8 cellular contexts compared by ENCODE assay signal in the genomic region with DNA sequence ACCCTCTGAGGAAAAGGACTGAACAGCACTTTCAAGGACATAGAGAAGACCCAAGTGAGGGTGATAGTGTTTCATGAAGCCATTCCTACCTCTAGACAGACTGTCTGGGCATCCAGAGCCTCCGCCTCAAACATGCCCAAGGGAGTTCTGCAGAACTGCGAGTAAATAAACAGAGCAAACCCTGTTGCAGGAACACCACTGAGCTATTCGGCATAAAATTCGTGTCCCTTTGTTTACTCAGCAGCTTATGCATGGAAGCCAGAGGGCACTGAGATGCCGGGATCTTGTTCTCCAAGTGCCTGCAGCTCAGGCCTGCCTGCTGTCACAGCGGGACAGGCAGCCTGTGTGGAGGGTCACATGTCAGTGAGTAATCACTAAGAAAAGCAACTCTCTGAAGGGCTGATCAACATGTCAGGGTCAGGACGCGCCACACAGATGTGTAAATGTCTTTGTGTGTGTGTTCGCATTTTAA.
DNase-seq lines count a peak whose midpoint lies in the region; ATAC-seq and TF ChIP-seq lines count a peak whose summit lies in the region.

No MANE protein-coding gene starts in this region.

- no peaks in the 10 kb centered on the region for H3K4me1 Mint-ChIP-seq in activated T-helper 17 cell treated with anti-CD3 and anti-CD28 coated beads, Interleukin-2, amount 50 U/mL, for 72 hours
- H3K4me1 Mint-ChIP-seq in activated CD4-positive, alpha-beta memory T cell treated with anti-CD3 and anti-CD28 coated beads, Interleukin-2, amount 10 ng/mL, durations not matched to agents 7 days and 5 days: no peaks in the 10 kb centered on the region

- peaks cover 27% of the 10 kb centered on the region for H3K27me3 Mint-ChIP-seq in activated T-helper 17 cell treated with anti-CD3 and anti-CD28 coated beads, Interleukin-2, amount 50 U/mL, for 72 hours
- peaks cover 2% of the 10 kb centered on the region for H3K27me3 Mint-ChIP-seq in activated CD4-positive, alpha-beta memory T cell treated with anti-CD3 and anti-CD28 coated beads, Interleukin-2, amount 10 ng/mL, durations not matched to agents 7 days and 5 days

- TF ChIP-seq CTCF in cardiac muscle cell (IDR thresholded peaks at IDR 0.05; ENCODE audit: low read depth, low read length) (no peak), psoas muscle (IDR thresholded peaks at IDR 0.05) (peak; percentile 20)

- WGBS in psoas muscle, 3 donors: 11 to 20% (median 15%) methylated on average over 9 of the region's 9 CpGs

- H3K36me3 ChIP-seq in cardiac muscle cell: no peaks in the 10 kb centered on the region
- H3K36me3 ChIP-seq in psoas muscle (ENCODE audit: insufficient read depth in 1 of 2, low read depth in 1 of 2): no peaks in the 10 kb centered on the region

- CTCF ChIA-PET in activated CD4-positive, alpha-beta memory T cell treated with anti-CD3 and anti-CD28 coated beads, Interleukin-2, amount 10 ng/mL, durations not matched to agents 7 days and 5 days (lab: Charles Lee): no interaction called here

- no peaks in the 10 kb centered on the region for H3K27me3 ChIP-seq in cardiac muscle cell
- H3K27me3 ChIP-seq in psoas muscle (ENCODE audit: insufficient read depth in 3 of 3, low read length in 2 of 3): no peaks in the 10 kb centered on the region

- no peak overlapping the region for H3K4me3 Mint-ChIP-seq in activated T-helper 17 cell treated with anti-CD3 and anti-CD28 coated beads, Interleukin-2, amount 50 U/mL, for 72 hours
- no peak overlapping the region for H3K4me3 Mint-ChIP-seq in activated CD4-positive, alpha-beta memory T cell treated with anti-CD3 and anti-CD28 coated beads, Interleukin-2, amount 10 ng/mL, durations not matched to agents 7 days and 5 days

- H3K36me3 Mint-ChIP-seq in activated T-helper 17 cell treated with anti-CD3 and anti-CD28 coated beads, Interleukin-2, amount 50 U/mL, for 72 hours (ENCODE audit: low read depth): no peaks in the 10 kb centered on the region
- no peaks in the 10 kb centered on the region for H3K36me3 Mint-ChIP-seq in activated CD4-positive, alpha-beta memory T cell treated with anti-CD3 and anti-CD28 coated beads, Interleukin-2, amount 10 ng/mL, durations not matched to agents 7 days and 5 days (ENCODE audit: low read depth)

- DNase-seq in HPDE6-E6E7 (ENCODE audit: extremely low spot score) (peak; percentile 15), T1000 (lab: John Stamatoyannopoulos, UW) (peak; percentile 49), cardiac muscle cell (ENCODE audit: low read depth in 1 of 2, low spot score in 1 of 2) (peak in 1 of 2 donors; percentile 82), psoas muscle (peak; percentile 45 to 86), posterior vena cava (ENCODE audit: low spot score) (no peak)
- no peak for DNase-seq in activated CD4-positive, alpha-beta memory T cell treated with anti-CD3 and anti-CD28 coated beads, Interleukin-2, amount 10 ng/mL, durations not matched to agents 7 days and 5 days

- peak; percentile 99 to 100 (median 100) for ATAC-seq in psoas muscle
- no peak for ATAC-seq in activated T-helper 17 cell treated with anti-CD3 and anti-CD28 coated beads, Interleukin-2, amount 50 U/mL, for 72 hours (replicated peaks)
- ATAC-seq in GM18502 (IDR thresholded peaks at IDR 0.05; ENCODE audit: poor library complexity, unreplicated experiment): no peak

- intact Hi-C loops in psoas muscle (cut with DNase I) (no loop called here), posterior vena cava (cut with DNase I) (loop anchor here in 1 of 2 donors (5.0 kb wide), 1 partner anchor 628 kb away; no protein-coding TSS in a partner anchor)

- POLR2A ChIA-PET in activated CD4-positive, alpha-beta memory T cell treated with anti-CD3 and anti-CD28 coated beads, Interleukin-2, amount 10 ng/mL, durations not matched to agents 7 days and 5 days (lab: Charles Lee): no interaction called here

- H3K4me1 ChIP-seq in cardiac muscle cell (ENCODE audit: low read depth): peaks cover 19% of the 10 kb centered on the region
- peaks cover 13% of the 10 kb centered on the region for H3K4me1 ChIP-seq in psoas muscle

- H3K27ac ChIP-seq in cardiac muscle cell (peak overlapping the region; percentile 58), psoas muscle (peak overlapping the region; percentile 88)

- no peak overlapping the region for H3K4me3 ChIP-seq in cardiac muscle cell
- H3K4me3 ChIP-seq in psoas muscle: peak overlapping the region; percentile 26

- H3K27ac Mint-ChIP-seq in activated T-helper 17 cell treated with anti-CD3 and anti-CD28 coated beads, Interleukin-2, amount 50 U/mL, for 72 hours: no peak overlapping the region
- H3K27ac Mint-ChIP-seq in activated CD4-positive, alpha-beta memory T cell treated with anti-CD3 and anti-CD28 coated beads, Interleukin-2, amount 10 ng/mL, durations not matched to agents 7 days and 5 days: no peak overlapping the region

- H3K9me3 ChIP-seq in cardiac muscle cell (ENCODE audit: low read depth) (no peaks in the 10 kb centered on the region), psoas muscle (no peaks in the 10 kb centered on the region)

- no peaks in the 10 kb centered on the region for H3K9me3 Mint-ChIP-seq in activated T-helper 17 cell treated with anti-CD3 and anti-CD28 coated beads, Interleukin-2, amount 50 U/mL, for 72 hours
- H3K9me3 Mint-ChIP-seq in activated CD4-positive, alpha-beta memory T cell treated with anti-CD3 and anti-CD28 coated beads, Interleukin-2, amount 10 ng/mL, durations not matched to agents 7 days and 5 days: no peaks in the 10 kb centered on the region

Comparison
In these comparisons a context has a peak if more than half of its experiments do, and no peak if none do; other contexts are left out.
1. DNase-seq: peak in HPDE6-E6E7 (single experiment), T1000 (single experiment) and psoas muscle (2 of 2); none in posterior vena cava (single experiment) and activated CD4-positive, alpha-beta memory T cell treated with anti-CD3 and anti-CD28 coated beads, Interleukin-2, amount 10 ng/mL, durations not matched to agents 7 days and 5 days (single experiment).
2. ATAC-seq: peak in psoas muscle (4 of 4); none in activated T-helper 17 cell treated with anti-CD3 and anti-CD28 coated beads, Interleukin-2, amount 50 U/mL, for 72 hours (single experiment) and GM18502 (single experiment).